ENCODE assay signal across 9 cellular contexts in genomic region chr19:11848200-11848593, GRCh38. TPM values are rescaled to one million over a fixed set of nuclear protein-coding genes. Genes with fewer than 3 reads are reported as not detected.
DNase-seq lines count a peak whose midpoint lies in the region; ATAC-seq, FAIRE-seq and TF ChIP-seq lines count a peak whose summit lies in the region.
"Had no signal": no experiment of that assay in that cellular context is flagged by ENCODE, and none has a peak within 500 bp of the region (broad histone marks: within the 10 kb centered on the region; RNA-seq: fewer than 3 reads in every experiment).

No MANE protein-coding gene starts in this region.

- H3K27me3 Mint-ChIP-seq in activated naive CD8-positive, alpha-beta T cell treated with anti-CD3 and anti-CD28 coated beads for 36 hours = no peaks in the 10 kb centered on the region
- no peaks in the 10 kb centered on the region for H3K27me3 Mint-ChIP-seq in memory B cell

- DNase-seq in heart left ventricle (no peak), Right ventricle myocardium superior (no peak), memory B cell (ENCODE audit: low spot score in 2 of 2) (no peak), upper lobe of left lung (no peak), RCC 7860 (ENCODE audit: low spot score) (no peak)
- DNase-seq in activated naive CD8-positive, alpha-beta T cell treated with anti-CD3 and anti-CD28 coated beads for 36 hours = no peak
- no peak for DNase-seq in stimulated activated CD4-positive, alpha-beta T cell treated with anti-CD3 and anti-CD28 coated beads, Interleukin-15, amount 100 ng/mL, for 24 hours

- H3K27me3 ChIP-seq in heart left ventricle (no peaks in the 10 kb centered on the region), upper lobe of left lung (no peaks in the 10 kb centered on the region)

- no peaks in the 10 kb centered on the region for H3K9me3 ChIP-seq in heart left ventricle
- H3K9me3 ChIP-seq in upper lobe of left lung = no peaks in the 10 kb centered on the region

- intact Hi-C loops in heart left ventricle (cut with DNase I) = no loop called here
- intact Hi-C loops in Right ventricle myocardium superior (cut with DNase I) = no loop called here

- peak overlapping the region; percentile 48 to 87 (median 68) for H3K4me3 ChIP-seq in heart left ventricle
- H3K4me3 ChIP-seq in upper lobe of left lung = peak overlapping the region in 3 of 4 donors; percentile 69 to 89 (median 77)

- H3K36me3 Mint-ChIP-seq in activated naive CD8-positive, alpha-beta T cell treated with anti-CD3 and anti-CD28 coated beads for 36 hours = peaks cover 32% of the 10 kb centered on the region
- peaks cover 11% of the 10 kb centered on the region for H3K36me3 Mint-ChIP-seq in memory B cell

- H3K4me1 Mint-ChIP-seq in activated naive CD8-positive, alpha-beta T cell treated with anti-CD3 and anti-CD28 coated beads for 36 hours = peaks cover 28% of the 10 kb centered on the region
- peaks cover 17% of the 10 kb centered on the region for H3K4me1 Mint-ChIP-seq in memory B cell

- TF ChIP-seq EP300 in upper lobe of left lung (IDR thresholded peaks at IDR 0.05) = no peak

- H3K4me1 ChIP-seq in heart left ventricle (peaks cover 0 to 20% (median 11%) of the 10 kb centered on the region in 12 donors), upper lobe of left lung (peaks cover 11 to 21% (median 14%) of the 10 kb centered on the region in 4 donors)

- no peaks in the 10 kb centered on the region for H3K9me3 Mint-ChIP-seq in activated naive CD8-positive, alpha-beta T cell treated with anti-CD3 and anti-CD28 coated beads for 36 hours
- H3K9me3 Mint-ChIP-seq in memory B cell = no peaks in the 10 kb centered on the region

- H3K27ac ChIP-seq in heart left ventricle (peak overlapping the region in 8 of 12 donors; percentile 2 to 69 (median 50)), upper lobe of left lung (peak overlapping the region; percentile 18 to 81 (median 76))

- H3K4me3 Mint-ChIP-seq in activated naive CD8-positive, alpha-beta T cell treated with anti-CD3 and anti-CD28 coated beads for 36 hours = peak overlapping the region; percentile 86
- peak overlapping the region; percentile 99 for H3K4me3 Mint-ChIP-seq in memory B cell

- peak in 1 of 4 donors; percentile 18 for ATAC-seq in heart left ventricle
- no peak for ATAC-seq in Right ventricle myocardium superior (ENCODE audit: poor library complexity)
- ATAC-seq in memory B cell (ENCODE audit: low read depth) = no peak
- ATAC-seq in upper lobe of left lung (ENCODE audit: low FRiP score in 2 of 2) = peak; percentile 9 to 10
- ATAC-seq in HG02884 (IDR thresholded peaks at IDR 0.05; ENCODE audit: unreplicated experiment) = no peak

- TF ChIP-seq POLR2A in heart left ventricle (IDR thresholded peaks at IDR 0.05) (no peak), upper lobe of left lung (IDR thresholded peaks at IDR 0.05) (no peak)

- TF ChIP-seq CTCF in heart left ventricle (IDR thresholded peaks at IDR 0.05) (no peak), upper lobe of left lung (IDR thresholded peaks at IDR 0.05) (no peak)

- peak overlapping the region; percentile 78 for H3K27ac Mint-ChIP-seq in activated naive CD8-positive, alpha-beta T cell treated with anti-CD3 and anti-CD28 coated beads for 36 hours
- peak overlapping the region; percentile 90 for H3K27ac Mint-ChIP-seq in memory B cell

- H3K36me3 ChIP-seq in heart left ventricle = no peaks in the 10 kb centered on the region
- H3K36me3 ChIP-seq in upper lobe of left lung = no peaks in the 10 kb centered on the region

- FAIRE-seq in RCC 7860 (lab: Jason Lieb, UNC) = no peak
- FAIRE-seq: islet of Langerhans had no signal

- WGBS in heart left ventricle, 4 donors = 17 to 27% (median 25%) methylated on average over 11 of the region's 11 CpGs
- 27 to 40% methylated on average over 11 of the region's 11 CpGs for WGBS in upper lobe of left lung, 2 donors

RNA-seq across cellular contexts. Expression of gene ZNF439, which starts 0.3 kb away (rescaled TPM):
- total RNA-seq in heart left ventricle = 1 to 10 TPM; 1.8 to 5.1 (median 4.6) TPM
- polyA plus RNA-seq in heart left ventricle = 1 to 10 TPM; 3.7 to 6.1 TPM
- 3.2 TPM for total RNA-seq in Right ventricle myocardium superior
- total RNA-seq in activated naive CD8-positive, alpha-beta T cell treated with anti-CD3 and anti-CD28 coated beads for 36 hours = 1 to 10 TPM; 6.0 to 6.4 TPM
- 10 to 100 TPM in 4 of 6 donors, 1 to 10 TPM in 2; 6.8 to 27.2 (median 11.9) TPM for total RNA-seq in upper lobe of left lung

RNA-seq across cellular contexts. Expression of gene ZNF440, which starts 34.1 kb away (rescaled TPM):
- 1 to 10 TPM; 2.5 to 6.6 (median 5.2) TPM for total RNA-seq in heart left ventricle
- polyA plus RNA-seq in heart left ventricle = 1 to 10 TPM; 2.9 to 5.0 TPM
- total RNA-seq in Right ventricle myocardium superior = 4.5 TPM
- 1 to 10 TPM; 6.3 to 8.3 TPM for total RNA-seq in activated naive CD8-positive, alpha-beta T cell treated with anti-CD3 and anti-CD28 coated beads for 36 hours
- total RNA-seq in upper lobe of left lung = 10 to 100 TPM; 12.4 to 49.2 (median 17.0) TPM

RNA-seq across cellular contexts. Expression of gene ZNF69, which starts 39.4 kb away (rescaled TPM):
- total RNA-seq in heart left ventricle (1 to 10 TPM; 2.8 to 5.4 (median 4.2) TPM), Right ventricle myocardium superior (4.7 TPM), upper lobe of left lung (10 to 100 TPM; 10.1 to 29.3 (median 16.4) TPM)
- polyA plus RNA-seq in heart left ventricle = 1 to 10 TPM; 3.0 to 4.3 TPM
- total RNA-seq in activated naive CD8-positive, alpha-beta T cell treated with anti-CD3 and anti-CD28 coated beads for 36 hours = 1 to 10 TPM; 2.8 to 3.8 TPM

RNA-seq across cellular contexts. Expression of gene ZNF491, which starts 49.9 kb away (rescaled TPM):
- total RNA-seq in heart left ventricle (1 to 10 TPM in 8 of 9 donors, under 1 TPM in 1; 0.91 to 3.4 (median 2.5) TPM), Right ventricle myocardium superior (3.1 TPM), upper lobe of left lung (1 to 10 TPM in 4 of 6 donors, under 1 TPM in 1, not detected in 1; 0.55 to 3.4 (median 2.0) TPM)
- polyA plus RNA-seq in heart left ventricle = 1 to 10 TPM; 1.2 to 2.5 TPM
- under 1 TPM; 0.56 to 0.87 TPM for total RNA-seq in activated naive CD8-positive, alpha-beta T cell treated with anti-CD3 and anti-CD28 coated beads for 36 hours

Comparison
In these comparisons a context has a peak if more than half of its experiments do, and no peak if none do; other contexts are left out.
1. ATAC-seq: peak in upper lobe of left lung (2 of 2); none in Right ventricle myocardium superior (single experiment), memory B cell (single experiment) and HG02884 (single experiment).